ENCODE assay signal across 13 cellular contexts in genomic region chr2:157894694-157895450, GRCh38. TPM values are rescaled to one million over a fixed set of nuclear protein-coding genes. Genes with fewer than 3 reads are reported as not detected.
DNase-seq lines count a peak whose midpoint lies in the region; ATAC-seq and TF ChIP-seq lines count a peak whose summit lies in the region.
"Had no signal": no experiment of that assay in that cellular context is flagged by ENCODE, and none has a peak within 500 bp of the region (broad histone marks: within the 10 kb centered on the region; RNA-seq: fewer than 3 reads in every experiment).

No MANE protein-coding gene starts in this region.

- H2BK20ac ChIP-seq in H9 (ENCODE audit: low read depth, low read length, poor library complexity, severe bottlenecking): no peak overlapping the region

- no peak overlapping the region for H3K23ac ChIP-seq in H9 (ENCODE audit: insufficient read length, low read depth, low read length)

- no peak overlapping the region for H2BK12ac ChIP-seq in H9 (ENCODE audit: insufficient read length, low read depth, low read length)

- no peak overlapping the region for H3K9ac ChIP-seq in H9 (ENCODE audit: extremely low read depth, insufficient read length, low read length)

- TF ChIP-seq CTCF in RWPE2 (IDR thresholded peaks at IDR 0.05; ENCODE audit: poor library complexity, severe bottlenecking): no peak
- no peak for TF ChIP-seq CTCF in fibroblast of villous mesenchyme (IDR thresholded peaks at IDR 0.05; ENCODE audit: insufficient read depth, low read depth, low read length)
- no peak for TF ChIP-seq CTCF in H9 (conservative IDR thresholded peaks at IDR 0.05)

- peak overlapping the region in 1 of 3 experiments; percentile 76; a peak in 1 of 7 replicates for H3K27ac Mint-ChIP-seq in H9

- H3K4ac ChIP-seq in H9 (ENCODE audit: low read depth, low read length): no peak overlapping the region

- H3K4me3 Mint-ChIP-seq in H9: no peak overlapping the region

- no peaks in the 10 kb centered on the region for H3K79me2 ChIP-seq in H9 (ENCODE audit: insufficient read depth, low read length)

- no peak overlapping the region for H2AK5ac ChIP-seq in H9 (ENCODE audit: insufficient read length, low read length)

- no peak overlapping the region for H4K91ac ChIP-seq in H9 (ENCODE audit: insufficient read length, low read depth, low read length)

- no peaks in the 10 kb centered on the region for H3K23me2 ChIP-seq in H9 (ENCODE audit: insufficient read length, low read depth, low read length, poor library complexity, severe bottlenecking)

- WGBS in H9 (ENCODE audit: extremely low coverage, insufficient read length, low lambda C conversion rate): no CpG with 5 or more reads among the region's 12 CpGs

- no peak overlapping the region for H2AFZ ChIP-seq in H9 (ENCODE audit: low read length)

- H2BK120ac ChIP-seq in H9 (ENCODE audit: low read depth, low read length, poor library complexity, severe bottlenecking): no peak overlapping the region

- no peak overlapping the region for H4K5ac ChIP-seq in H9 (ENCODE audit: insufficient read length, low read depth, low read length)

- H3K27me3 ChIP-seq in RWPE2 (ENCODE audit: insufficient read depth, poor library complexity, severe bottlenecking) (no peaks in the 10 kb centered on the region), H9 (ENCODE audit: insufficient read depth, low read length) (no peaks in the 10 kb centered on the region)
- H3K27me3 ChIP-seq: adrenal gland, gastroesophageal sphincter had no signal

- no peaks in the 10 kb centered on the region for H3K36me3 ChIP-seq in RWPE2 (ENCODE audit: low read depth)
- H3K36me3 ChIP-seq: adrenal gland, gastroesophageal sphincter had no signal

- H3K27ac ChIP-seq in RWPE2 (ENCODE audit: poor library complexity, severe bottlenecking): no peak overlapping the region
- no peak overlapping the region for H3K27ac ChIP-seq in H9 (ENCODE audit: insufficient read length, low read depth, low read length)
- H3K27ac ChIP-seq: adrenal gland, gastroesophageal sphincter, VCaP had no signal

- no peak overlapping the region for H2BK15ac ChIP-seq in H9 (ENCODE audit: low read depth, low read length)

- H2BK5ac ChIP-seq in H9 (ENCODE audit: insufficient read length, low read length): no peak overlapping the region

- no peaks in the 10 kb centered on the region for H3K79me1 ChIP-seq in H9 (ENCODE audit: insufficient read depth, low read depth, low read length, poor library complexity, severe bottlenecking)

- H3K18ac ChIP-seq in H9 (ENCODE audit: insufficient read length, low read depth, low read length): no peak overlapping the region

- peaks cover 38 to 44% of the 10 kb centered on the region in 2 experiments for H3K4me1 Mint-ChIP-seq in H9

- no peaks in the 10 kb centered on the region for H4K20me1 ChIP-seq in H9 (ENCODE audit: control insufficient read depth, insufficient read depth, insufficient read length)

- H3K9me3 ChIP-seq in RWPE2 (ENCODE audit: severe bottlenecking) (no peaks in the 10 kb centered on the region), H9 (ENCODE audit: control insufficient read depth, low read depth, low read length) (no peaks in the 10 kb centered on the region)
- H3K9me3 ChIP-seq: adrenal gland, gastroesophageal sphincter had no signal

- H3K4me3 ChIP-seq in RWPE2 (ENCODE audit: severe bottlenecking) (no peak overlapping the region), fibroblast of villous mesenchyme (ENCODE audit: low read depth, low read length) (peak overlapping the region; percentile 13)
- H3K4me3 ChIP-seq: adrenal gland, gastroesophageal sphincter had no signal

- H3K27me3 Mint-ChIP-seq in H9 (ENCODE audit: low read depth): no peaks in the 10 kb centered on the region

- no peaks in the 10 kb centered on the region for H3K36me3 Mint-ChIP-seq in H9 (ENCODE audit: insufficient read depth in 1 of 3, low read depth in 3 of 3)

- H3K9me3 Mint-ChIP-seq in H9: no peaks in the 10 kb centered on the region

- H3K4me1 ChIP-seq in RWPE2 (ENCODE audit: insufficient read depth, poor library complexity, severe bottlenecking) (peaks cover 13% of the 10 kb centered on the region), H9 (ENCODE audit: insufficient read depth, low read length) (peaks cover 3% of the 10 kb centered on the region)
- H3K4me1 ChIP-seq: gastroesophageal sphincter had no signal

- ATAC-seq in RWPE2 (ENCODE audit: low read depth) (peak; percentile 75), HG03045 (IDR thresholded peaks at IDR 0.05; ENCODE audit: unreplicated experiment) (no peak), GM21360 (IDR thresholded peaks at IDR 0.05; ENCODE audit: unreplicated experiment) (no peak)
- ATAC-seq: gastroesophageal sphincter had no signal

- H3K4me2 ChIP-seq in H9 (ENCODE audit: insufficient read depth, insufficient read length, low read length): no peak overlapping the region

- H3K56ac ChIP-seq in H9 (ENCODE audit: insufficient read length, low read depth, low read length): no peak overlapping the region

- H3T11ph ChIP-seq in H9 (ENCODE audit: low read length): no peak overlapping the region

- no peak overlapping the region for H3K14ac ChIP-seq in H9 (ENCODE audit: insufficient read depth, low read length)

- DNase-seq in AG08395 (ENCODE audit: low spot score) (peak; percentile 78), EL (peak; percentile 66), RWPE2 (ENCODE audit: low spot score) (no peak), fibroblast of villous mesenchyme (ENCODE audit: low read depth) (peak; percentile 90), H9 (no peak), cortex of kidney (lab: John Stamatoyannopoulos, UW) (no peak)
- DNase-seq: DMS79 treated with DMSO at 0.1 percent for 48 hours, Karpas-422 had no signal

- H4K8ac ChIP-seq in H9 (replicated peaks; ENCODE audit: insufficient read length, low read depth, low read length): no peak overlapping the region

RNA-seq across cellular contexts. Expression of gene ACVR1, which starts 18.7 kb away (rescaled TPM):
- total RNA-seq in fibroblast of villous mesenchyme (38.7 and 44.9 TPM in 2 replicates), H9 (2021) (21.2 and 25.1 TPM in 2 replicates)

Comparison
In these comparisons a context has a peak if more than half of its experiments do, and no peak if none do; other contexts are left out.
1. DNase-seq: peak in AG08395 (single experiment), EL (single experiment) and fibroblast of villous mesenchyme (single experiment); none in RWPE2 (single experiment), H9 (single experiment) and cortex of kidney (single experiment).